2 cellular contexts compared by ENCODE assay signal in the genomic region with DNA sequence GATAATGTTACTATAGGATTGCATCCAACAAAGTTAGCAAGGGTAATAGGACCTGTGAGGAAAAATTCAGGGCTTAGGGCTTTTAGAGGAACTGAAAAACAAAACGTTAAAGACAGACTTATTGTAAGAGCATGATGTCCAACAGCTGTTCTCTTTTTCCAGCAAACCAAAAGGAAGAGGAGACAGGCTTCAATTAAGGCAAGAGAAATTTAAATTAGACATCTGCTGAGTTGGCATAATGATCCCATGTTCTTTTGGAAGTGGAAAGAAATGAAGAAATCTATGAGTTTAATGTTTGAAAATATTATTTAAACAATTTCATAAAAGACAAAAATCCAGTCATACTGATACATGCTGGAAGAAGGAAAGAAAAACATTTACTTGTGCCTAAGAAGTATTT.
TF ChIP-seq lines count a peak whose summit lies in the region.

No MANE protein-coding gene starts in this region.

TF ChIP-seq in HepG2, 621 proteins besides CTCF, POLR2A, EP300 and RAD21 (continued from another document):
- no peak for TF ChIP-seq TFAP4 (IDR thresholded peaks at IDR 0.05; ENCODE audit: borderline replicate concordance, low read depth)
- peak; percentile 84 to 95 for TF ChIP-seq MAFK (conservative IDR thresholded peaks at IDR 0.05 in 1 of 2, IDR thresholded peaks at IDR 0.05 in 1 of 2; ENCODE audit: low read length in 2 of 2)
- peak; percentile 82 for TF ChIP-seq MAFF (IDR thresholded peaks at IDR 0.05; ENCODE audit: low read depth, low read length)
- TF ChIP-seq TAF1 (CRISPR knock-in tag; IDR thresholded peaks at IDR 0.05): no peak
- TF ChIP-seq CAMTA2 (CRISPR knock-in tag; IDR thresholded peaks at IDR 0.05; ENCODE audit: borderline replicate concordance): no peak
- no peak for TF ChIP-seq TERF1 (CRISPR knock-in tag; IDR thresholded peaks at IDR 0.05)
- TF ChIP-seq ZSCAN29 (CRISPR knock-in tag; conservative IDR thresholded peaks at IDR 0.05): no peak
- TF ChIP-seq ZNF841 (CRISPR knock-in tag; IDR thresholded peaks at IDR 0.05; ENCODE audit: borderline replicate concordance): no peak
- no peak for TF ChIP-seq ATF1 (CRISPR knock-in tag; IDR thresholded peaks at IDR 0.05)
- no peak for TF ChIP-seq BRCA1 (CRISPR knock-in tag; IDR thresholded peaks at IDR 0.05)
- TF ChIP-seq ZNF773 (CRISPR knock-in tag; IDR thresholded peaks at IDR 0.05; ENCODE audit: borderline replicate concordance): no peak
- TF ChIP-seq ZNF235 (CRISPR knock-in tag; IDR thresholded peaks at IDR 0.05; ENCODE audit: borderline replicate concordance): no peak
- no peak for TF ChIP-seq ZNF740 (CRISPR knock-in tag; IDR thresholded peaks at IDR 0.05)
- TF ChIP-seq MTA3 (CRISPR knock-in tag; IDR thresholded peaks at IDR 0.05): no peak

TF ChIP-seq in H1, 55 proteins besides CTCF, POLR2A, EP300 and RAD21 (continued from another document):
- TF ChIP-seq SAP30 (IDR thresholded peaks at IDR 0.05; ENCODE audit: insufficient read depth, insufficient replicate concordance, low read length): no peak
- no peak for TF ChIP-seq PHF8 (conservative IDR thresholded peaks at IDR 0.05; ENCODE audit: low read depth, low read length)
